1 cellular context compared by ENCODE assay signal in the genomic region with DNA sequence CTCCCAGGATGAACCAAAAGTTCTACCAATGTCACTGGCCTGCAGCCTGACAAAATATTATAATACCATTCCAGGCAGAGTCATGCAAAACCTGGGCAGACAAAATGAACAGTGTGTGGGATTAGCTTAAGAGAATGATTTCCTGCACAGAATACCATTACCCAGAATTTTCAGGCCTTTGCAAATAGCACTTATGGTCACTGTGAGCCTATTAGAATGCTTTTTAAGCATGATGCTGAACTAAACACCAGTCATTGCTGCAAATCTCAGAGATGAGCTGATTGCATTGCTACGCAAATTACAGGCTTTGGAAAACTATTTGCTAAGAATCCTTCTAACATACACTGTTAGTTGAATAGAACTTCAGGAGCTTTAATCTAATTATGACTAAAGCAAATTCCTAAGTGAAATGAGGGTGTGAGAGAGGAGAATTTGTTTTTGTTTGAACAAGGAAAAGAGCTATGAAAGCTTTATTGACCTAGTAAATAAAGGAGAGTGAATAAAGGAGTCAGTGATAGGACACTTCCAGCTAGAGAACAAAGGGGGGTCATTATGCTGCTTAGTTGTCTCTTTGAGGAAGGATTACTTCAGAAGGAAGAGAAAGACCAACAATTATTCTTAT.
TF ChIP-seq lines count a peak whose summit lies in the region.

No MANE protein-coding gene starts in this region.

TF ChIP-seq in GM23338, 12 proteins besides CTCF, POLR2A, EP300 and RAD21 (continued from another document):
- TF ChIP-seq, protein P1, sequence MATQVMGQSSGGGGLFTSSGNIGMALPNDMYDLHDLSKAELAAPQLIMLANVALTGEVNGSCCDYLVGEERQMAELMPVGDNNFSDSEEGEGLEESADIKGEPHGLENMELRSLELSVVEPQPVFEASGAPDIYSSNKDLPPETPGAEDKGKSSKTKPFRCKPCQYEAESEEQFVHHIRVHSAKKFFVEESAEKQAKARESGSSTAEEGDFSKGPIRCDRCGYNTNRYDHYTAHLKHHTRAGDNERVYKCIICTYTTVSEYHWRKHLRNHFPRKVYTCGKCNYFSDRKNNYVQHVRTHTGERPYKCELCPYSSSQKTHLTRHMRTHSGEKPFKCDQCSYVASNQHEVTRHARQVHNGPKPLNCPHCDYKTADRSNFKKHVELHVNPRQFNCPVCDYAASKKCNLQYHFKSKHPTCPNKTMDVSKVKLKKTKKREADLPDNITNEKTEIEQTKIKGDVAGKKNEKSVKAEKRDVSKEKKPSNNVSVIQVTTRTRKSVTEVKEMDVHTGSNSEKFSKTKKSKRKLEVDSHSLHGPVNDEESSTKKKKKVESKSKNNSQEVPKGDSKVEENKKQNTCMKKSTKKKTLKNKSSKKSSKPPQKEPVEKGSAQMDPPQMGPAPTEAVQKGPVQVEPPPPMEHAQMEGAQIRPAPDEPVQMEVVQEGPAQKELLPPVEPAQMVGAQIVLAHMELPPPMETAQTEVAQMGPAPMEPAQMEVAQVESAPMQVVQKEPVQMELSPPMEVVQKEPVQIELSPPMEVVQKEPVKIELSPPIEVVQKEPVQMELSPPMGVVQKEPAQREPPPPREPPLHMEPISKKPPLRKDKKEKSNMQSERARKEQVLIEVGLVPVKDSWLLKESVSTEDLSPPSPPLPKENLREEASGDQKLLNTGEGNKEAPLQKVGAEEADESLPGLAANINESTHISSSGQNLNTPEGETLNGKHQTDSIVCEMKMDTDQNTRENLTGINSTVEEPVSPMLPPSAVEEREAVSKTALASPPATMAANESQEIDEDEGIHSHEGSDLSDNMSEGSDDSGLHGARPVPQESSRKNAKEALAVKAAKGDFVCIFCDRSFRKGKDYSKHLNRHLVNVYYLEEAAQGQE (IDR thresholded peaks at IDR 0.05; ENCODE audit: unreplicated experiment) = no peak
- TF ChIP-seq STAT1 (IDR thresholded peaks at IDR 0.05; ENCODE audit: unreplicated experiment) = no peak
- TF ChIP-seq, protein P2, sequence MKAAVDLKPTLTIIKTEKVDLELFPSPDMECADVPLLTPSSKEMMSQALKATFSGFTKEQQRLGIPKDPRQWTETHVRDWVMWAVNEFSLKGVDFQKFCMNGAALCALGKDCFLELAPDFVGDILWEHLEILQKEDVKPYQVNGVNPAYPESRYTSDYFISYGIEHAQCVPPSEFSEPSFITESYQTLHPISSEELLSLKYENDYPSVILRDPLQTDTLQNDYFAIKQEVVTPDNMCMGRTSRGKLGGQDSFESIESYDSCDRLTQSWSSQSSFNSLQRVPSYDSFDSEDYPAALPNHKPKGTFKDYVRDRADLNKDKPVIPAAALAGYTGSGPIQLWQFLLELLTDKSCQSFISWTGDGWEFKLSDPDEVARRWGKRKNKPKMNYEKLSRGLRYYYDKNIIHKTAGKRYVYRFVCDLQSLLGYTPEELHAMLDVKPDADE (IDR thresholded peaks at IDR 0.05) = no peak
- TF ChIP-seq EZH2phosphoT487 (IDR thresholded peaks at IDR 0.05; ENCODE audit: unreplicated experiment) = no peak
- TF ChIP-seq, protein P3, sequence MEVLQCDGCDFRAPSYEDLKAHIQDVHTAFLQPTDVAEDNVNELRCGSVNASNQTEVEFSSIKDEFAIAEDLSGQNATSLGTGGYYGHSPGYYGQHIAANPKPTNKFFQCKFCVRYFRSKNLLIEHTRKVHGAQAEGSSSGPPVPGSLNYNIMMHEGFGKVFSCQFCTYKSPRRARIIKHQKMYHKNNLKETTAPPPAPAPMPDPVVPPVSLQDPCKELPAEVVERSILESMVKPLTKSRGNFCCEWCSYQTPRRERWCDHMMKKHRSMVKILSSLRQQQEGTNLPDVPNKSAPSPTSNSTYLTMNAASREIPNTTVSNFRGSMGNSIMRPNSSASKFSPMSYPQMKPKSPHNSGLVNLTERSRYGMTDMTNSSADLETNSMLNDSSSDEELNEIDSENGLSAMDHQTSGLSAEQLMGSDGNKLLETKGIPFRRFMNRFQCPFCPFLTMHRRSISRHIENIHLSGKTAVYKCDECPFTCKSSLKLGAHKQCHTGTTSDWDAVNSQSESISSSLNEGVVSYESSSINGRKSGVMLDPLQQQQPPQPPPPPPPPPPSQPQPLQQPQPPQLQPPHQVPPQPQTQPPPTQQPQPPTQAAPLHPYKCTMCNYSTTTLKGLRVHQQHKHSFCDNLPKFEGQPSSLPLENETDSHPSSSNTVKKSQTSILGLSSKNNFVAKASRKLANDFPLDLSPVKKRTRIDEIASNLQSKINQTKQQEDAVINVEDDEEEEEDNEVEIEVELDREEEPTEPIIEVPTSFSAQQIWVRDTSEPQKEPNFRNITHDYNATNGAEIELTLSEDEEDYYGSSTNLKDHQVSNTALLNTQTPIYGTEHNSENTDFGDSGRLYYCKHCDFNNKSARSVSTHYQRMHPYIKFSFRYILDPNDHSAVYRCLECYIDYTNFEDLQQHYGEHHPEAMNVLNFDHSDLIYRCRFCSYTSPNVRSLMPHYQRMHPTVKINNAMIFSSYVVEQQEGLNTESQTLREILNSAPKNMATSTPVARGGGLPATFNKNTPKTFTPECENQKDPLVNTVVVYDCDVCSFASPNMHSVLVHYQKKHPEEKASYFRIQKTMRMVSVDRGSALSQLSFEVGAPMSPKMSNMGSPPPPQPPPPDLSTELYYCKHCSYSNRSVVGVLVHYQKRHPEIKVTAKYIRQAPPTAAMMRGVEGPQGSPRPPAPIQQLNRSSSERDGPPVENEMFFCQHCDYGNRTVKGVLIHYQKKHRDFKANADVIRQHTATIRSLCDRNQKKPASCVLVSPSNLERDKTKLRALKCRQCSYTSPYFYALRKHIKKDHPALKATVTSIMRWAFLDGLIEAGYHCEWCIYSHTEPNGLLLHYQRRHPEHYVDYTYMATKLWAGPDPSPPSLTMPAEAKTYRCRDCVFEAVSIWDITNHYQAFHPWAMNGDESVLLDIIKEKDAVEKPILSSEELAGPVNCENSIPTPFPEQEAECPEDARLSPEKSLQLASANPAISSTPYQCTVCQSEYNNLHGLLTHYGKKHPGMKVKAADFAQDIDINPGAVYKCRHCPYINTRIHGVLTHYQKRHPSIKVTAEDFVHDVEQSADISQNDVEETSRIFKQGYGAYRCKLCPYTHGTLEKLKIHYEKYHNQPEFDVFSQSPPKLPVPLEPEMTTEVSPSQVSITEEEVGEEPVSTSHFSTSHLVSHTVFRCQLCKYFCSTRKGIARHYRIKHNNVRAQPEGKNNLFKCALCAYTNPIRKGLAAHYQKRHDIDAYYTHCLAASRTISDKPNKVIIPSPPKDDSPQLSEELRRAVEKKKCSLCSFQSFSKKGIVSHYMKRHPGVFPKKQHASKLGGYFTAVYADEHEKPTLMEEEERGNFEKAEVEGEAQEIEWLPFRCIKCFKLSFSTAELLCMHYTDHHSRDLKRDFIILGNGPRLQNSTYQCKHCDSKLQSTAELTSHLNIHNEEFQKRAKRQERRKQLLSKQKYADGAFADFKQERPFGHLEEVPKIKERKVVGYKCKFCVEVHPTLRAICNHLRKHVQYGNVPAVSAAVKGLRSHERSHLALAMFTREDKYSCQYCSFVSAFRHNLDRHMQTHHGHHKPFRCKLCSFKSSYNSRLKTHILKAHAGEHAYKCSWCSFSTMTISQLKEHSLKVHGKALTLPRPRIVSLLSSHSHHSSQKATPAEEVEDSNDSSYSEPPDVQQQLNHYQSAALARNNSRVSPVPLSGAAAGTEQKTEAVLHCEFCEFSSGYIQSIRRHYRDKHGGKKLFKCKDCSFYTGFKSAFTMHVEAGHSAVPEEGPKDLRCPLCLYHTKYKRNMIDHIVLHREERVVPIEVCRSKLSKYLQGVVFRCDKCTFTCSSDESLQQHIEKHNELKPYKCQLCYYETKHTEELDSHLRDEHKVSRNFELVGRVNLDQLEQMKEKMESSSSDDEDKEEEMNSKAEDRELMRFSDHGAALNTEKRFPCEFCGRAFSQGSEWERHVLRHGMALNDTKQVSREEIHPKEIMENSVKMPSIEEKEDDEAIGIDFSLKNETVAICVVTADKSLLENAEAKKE (CRISPR knock-in tag; IDR thresholded peaks at IDR 0.05) = no peak
- no peak for TF ChIP-seq JUNB (IDR thresholded peaks at IDR 0.05; ENCODE audit: unreplicated experiment)
- no peak for TF ChIP-seq NANOG (IDR thresholded peaks at IDR 0.05; ENCODE audit: borderline replicate concordance)
- TF ChIP-seq POLR2AphosphoS5 (IDR thresholded peaks at IDR 0.05; ENCODE audit: low read depth) = no peak
- TF ChIP-seq CREB1 (CRISPR knock-in tag; IDR thresholded peaks at IDR 0.05; ENCODE audit: low read depth) = no peak
